Comparison of ENCODE assay signal across 1 cellular context in genomic region chrX:30885136-30885535, GRCh38.
A peak's percentile ranks its signal among the peaks of the same experiment; 100 is the strongest.
TF ChIP-seq lines count a peak whose summit lies in the region.

No MANE protein-coding gene starts in this region.

TF ChIP-seq in HepG2, 621 proteins besides CTCF, POLR2A, EP300 and RAD21 (continued from another document):
- TF ChIP-seq HMGXB4 (CRISPR knock-in tag; IDR thresholded peaks at IDR 0.05; ENCODE audit: borderline replicate concordance in 1 of 2, low read depth in 1 of 2): 0 out of 4 replicates have a peak, but pooled peaks of 1 of the 2 experiments have one; percentile 13
- no peak for TF ChIP-seq RFX5 (IDR thresholded peaks at IDR 0.05; ENCODE audit: low read depth, low read length)
- TF ChIP-seq, protein P1, sequence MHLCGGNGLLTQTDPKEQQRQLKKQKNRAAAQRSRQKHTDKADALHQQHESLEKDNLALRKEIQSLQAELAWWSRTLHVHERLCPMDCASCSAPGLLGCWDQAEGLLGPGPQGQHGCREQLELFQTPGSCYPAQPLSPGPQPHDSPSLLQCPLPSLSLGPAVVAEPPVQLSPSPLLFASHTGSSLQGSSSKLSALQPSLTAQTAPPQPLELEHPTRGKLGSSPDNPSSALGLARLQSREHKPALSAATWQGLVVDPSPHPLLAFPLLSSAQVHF (CRISPR knock-in tag; IDR thresholded peaks at IDR 0.05): no peak
- no peak for TF ChIP-seq SOX6 (IDR thresholded peaks at IDR 0.05)
- TF ChIP-seq SOX6 (CRISPR knock-in tag; IDR thresholded peaks at IDR 0.05): peak; percentile 53; the same call in 1 of the 2 replicates
- TF ChIP-seq SOX13 (IDR thresholded peaks at IDR 0.05): no peak
- peak in 1 of 2 experiments; percentile 25; a peak in 1 of 4 replicates for TF ChIP-seq SOX13 (CRISPR knock-in tag; conservative IDR thresholded peaks at IDR 0.05 in 1 of 2, IDR thresholded peaks at IDR 0.05 in 1 of 2)
- peak; percentile 52; the same call in 1 of the 2 replicates for TF ChIP-seq BCL6 (CRISPR knock-in tag; IDR thresholded peaks at IDR 0.05)
- peak; percentile 45; the same call in 1 of the 2 replicates for TF ChIP-seq GATAD2A (CRISPR knock-in tag; IDR thresholded peaks at IDR 0.05)
- TF ChIP-seq GPN1 (CRISPR knock-in tag; IDR thresholded peaks at IDR 0.05; ENCODE audit: borderline replicate concordance): no peak
- TF ChIP-seq LCORL (IDR thresholded peaks at IDR 0.05): 0 out of 2 replicates have a peak, but pooled peaks have one; percentile 18
- no peak for TF ChIP-seq LCORL (CRISPR knock-in tag; IDR thresholded peaks at IDR 0.05)
- TF ChIP-seq ONECUT2 (CRISPR knock-in tag; IDR thresholded peaks at IDR 0.05): peak; percentile 56
- 0 out of 2 replicates have a peak, but pooled peaks have one; percentile 20 for TF ChIP-seq ZBED4 (CRISPR knock-in tag; IDR thresholded peaks at IDR 0.05; ENCODE audit: borderline replicate concordance)
- TF ChIP-seq PHF21A (CRISPR knock-in tag; IDR thresholded peaks at IDR 0.05): peak; percentile 51; the same call in 1 of the 2 replicates
